ENCODE assay signal across 24 cellular contexts in genomic region chr15:100244796-100245495, GRCh38.
DNase-seq lines count a peak whose midpoint lies in the region; ATAC-seq, FAIRE-seq and TF ChIP-seq lines count a peak whose summit lies in the region.
"Had no signal": no experiment of that assay in that cellular context is flagged by ENCODE, and none has a peak within 500 bp of the region (broad histone marks: within the 10 kb centered on the region; RNA-seq: fewer than 3 reads in every experiment).

No MANE protein-coding gene starts in this region.

- H3K4me3 Mint-ChIP-seq in nephron progenitor cell = peak overlapping the region; percentile 34
- H3K4me3 Mint-ChIP-seq in type B pancreatic cell = peak overlapping the region; percentile 31
- H3K4me3 Mint-ChIP-seq: CD8-positive, alpha-beta memory T cell had no signal

- no peak overlapping the region for H3K14ac ChIP-seq in H1 (ENCODE audit: insufficient read length)

- H3K4me1 Mint-ChIP-seq in nephron progenitor cell (peaks cover 58% of the 10 kb centered on the region), type B pancreatic cell (ENCODE audit: unreplicated experiment) (peaks cover 8% of the 10 kb centered on the region)
- H3K4me1 Mint-ChIP-seq: CD8-positive, alpha-beta memory T cell had no signal

- 91% methylated on average over 10 of the region's 10 CpGs; no CpG with 5 or more reads in 1 of the 2 experiments for whole genome bisulfite sequencing in H1 (ENCODE audit: extremely low coverage in 1 of 2, insufficient coverage in 1 of 2, insufficient read length in 1 of 2, insufficient replicate concordance in 2 of 2, low coverage in 1 of 2, low lambda C conversion rate in 2 of 2, missing lambda C conversion rate in 1 of 2), 2 experiments

- no peak overlapping the region for H4K5ac ChIP-seq in H1 (ENCODE audit: insufficient read length, low read depth, low read length)

- no peaks in the 10 kb centered on the region for H3K79me2 ChIP-seq in H1 (ENCODE audit: control insufficient read depth in 1 of 2, insufficient read depth in 2 of 2, low read length in 2 of 2)

- H3K18ac ChIP-seq in H1 (ENCODE audit: extremely low read depth, low read length) = no peak overlapping the region

- no peak overlapping the region for H3K4ac ChIP-seq in H1 (replicated peaks; ENCODE audit: insufficient read length, low read depth, low read length)

- intact Hi-C loops in left cardiac atrium (cut with DNase I) = no loop called here

- H2BK12ac ChIP-seq in H1 (ENCODE audit: low read depth, low read length) = no peak overlapping the region; the same call in 1 of the 2 replicates

- ATAC-seq in left cardiac atrium (no peak), foreskin keratinocyte (no peak)

- H2AFZ ChIP-seq in H1 (ENCODE audit: low read length) = peak overlapping the region; percentile 6; the same call in 1 of the 2 replicates

- no peaks in the 10 kb centered on the region for H3K36me3 ChIP-seq in H1 (ENCODE audit: control insufficient read depth in 2 of 4, insufficient read depth in 4 of 4, low read length in 3 of 4)

- DNase-seq in activated effector memory CD4-positive, alpha-beta T cell treated with anti-CD3 and anti-CD28 coated beads, Interleukin-2, amount 50 U/mL, for 16 hours = peak; percentile 41
- DNase-seq in activated effector memory CD4-positive, alpha-beta T cell treated with Interleukin-2 at 50 U/mL for 16 hours = no peak
- DNase-seq in H1 (ENCODE audit: low read depth in 1 of 2, low spot score in 2 of 2) (no peak), nephron progenitor cell (peak; percentile 23), type B pancreatic cell (ENCODE audit: extremely low spot score, unreplicated experiment) (no peak), NCI-H2227 (lab: John Stamatoyannopoulos, UW; ENCODE audit: unreplicated experiment) (no peak), left cardiac atrium (no peak), foreskin keratinocyte (no peak)
- DNase-seq: ACHN; C1 segment of cervical spinal cord; CD8-positive, alpha-beta memory T cell; GDM1; GOT3; NCI-H1092 treated with DMSO at 0.1 percent for 48 hours; NCI-H1436 treated with DMSO at 0.1 percent for 48 hours; NCI-H1930; NCI-H2227 treated with DMSO at 0.1 percent for 48 hours; NCI-H510A treated with DMSO at 0.1 percent for 48 hours; NCI-H774; Right ventricle myocardium superior had no signal

- H2BK20ac ChIP-seq in H1 (ENCODE audit: low read length) = no peak overlapping the region

- no peak overlapping the region for H3K4me3 ChIP-seq in H1 (ENCODE audit: extremely low read depth in 1 of 4, insufficient read depth in 2 of 4, low read depth in 3 of 4, low read length in 4 of 4)

- H3K79me1 ChIP-seq in H1 (ENCODE audit: low read depth, low read length) = no peaks in the 10 kb centered on the region

- H2BK120ac ChIP-seq in H1 (replicated peaks; ENCODE audit: low read depth, low read length) = no peak overlapping the region

- H3K27me3 ChIP-seq in H1 (replicated peaks in 1 of 4; ENCODE audit: control insufficient read depth in 3 of 4, extremely low read depth in 1 of 4, insufficient read depth in 3 of 4, low read length in 3 of 4) (no peaks in the 10 kb centered on the region), foreskin keratinocyte (no peaks in the 10 kb centered on the region)

- TF ChIP-seq RAD21 in H1 (IDR thresholded peaks at IDR 0.05 in 1 of 2, conservative IDR thresholded peaks at IDR 0.05 in 1 of 2; ENCODE audit: low read depth in 2 of 2, low read length in 2 of 2) = no peak

- no peak overlapping the region for H2AK5ac ChIP-seq in H1 (ENCODE audit: low read depth, low read length)

- H3K4me1 ChIP-seq in H1 (replicated peaks in 1 of 4; ENCODE audit: control insufficient read depth in 3 of 4, insufficient read depth in 4 of 4, low read length in 3 of 4) (peaks cover 0 to 2% (median under 1%) of the 10 kb centered on the region in 4 experiments; a peak in 5 of 7 replicates), foreskin keratinocyte (no peaks in the 10 kb centered on the region)

- H3K27ac ChIP-seq in H1 (ENCODE audit: low read depth, low read length) (no peak overlapping the region), foreskin keratinocyte (no peak overlapping the region)
- H3K27ac ChIP-seq: 22Rv1, KMS-11 had no signal

- H3K9me3 ChIP-seq in H1 (ENCODE audit: insufficient read depth in 2 of 2, low read depth in 1 of 2, low read length in 1 of 2) = no peaks in the 10 kb centered on the region

- CTCF ChIA-PET in H1 (lab: Charles Lee; ENCODE audit: partially characterized antibody) = no interaction called here

- H3K23me2 ChIP-seq in H1 (ENCODE audit: low read depth, low read length) = no peaks in the 10 kb centered on the region

- H3K9ac ChIP-seq in H1 (replicated peaks in 1 of 4; ENCODE audit: extremely low read depth in 1 of 4, low read depth in 3 of 4, low read length in 3 of 4) = no peak overlapping the region
- H3K9ac ChIP-seq: KMS-11 had no signal

- H4K20me1 ChIP-seq in H1 (replicated peaks in 1 of 2; ENCODE audit: control insufficient read depth in 1 of 2, insufficient read depth in 2 of 2, low read length in 2 of 2) = no peaks in the 10 kb centered on the region

- no peak overlapping the region for H3K23ac ChIP-seq in H1 (ENCODE audit: insufficient read length)

- peaks cover 3% of the 10 kb centered on the region for H3K27me3 Mint-ChIP-seq in nephron progenitor cell (ENCODE audit: low read depth, poor library complexity)
- no peaks in the 10 kb centered on the region for H3K27me3 Mint-ChIP-seq in type B pancreatic cell

- H3K4me2 ChIP-seq in H1 (ENCODE audit: insufficient read depth in 1 of 2, low read depth in 2 of 2, low read length in 2 of 2) = no peak overlapping the region
- H3K4me2 ChIP-seq: KMS-11 had no signal

- H4K8ac ChIP-seq in H1 (ENCODE audit: extremely low read depth, insufficient read depth, low read length) = no peak overlapping the region

- FAIRE-seq in H1 (lab: Jason Lieb, UNC) = no peak
- FAIRE-seq: GM18507, RCC 7860 had no signal

- H3K36me3 Mint-ChIP-seq in nephron progenitor cell (ENCODE audit: low read depth) (peaks cover 6% of the 10 kb centered on the region), type B pancreatic cell (peaks cover 10% of the 10 kb centered on the region)

- TF ChIP-seq POLR2A in H1 (IDR thresholded peaks at IDR 0.05; ENCODE audit: control extremely low read depth in 1 of 2, low read depth in 2 of 2, low read length in 2 of 2) = no peak

- POLR2A ChIA-PET in H1 (lab: Charles Lee; ENCODE audit: partially characterized antibody) = no interaction called here

- H3K56ac ChIP-seq in H1 (replicated peaks; ENCODE audit: insufficient read length, low read depth, low read length) = no peak overlapping the region

- H3K27ac Mint-ChIP-seq in nephron progenitor cell (peak overlapping the region; percentile 57), type B pancreatic cell (peak overlapping the region; percentile 97)
- H3K27ac Mint-ChIP-seq: CD8-positive, alpha-beta memory T cell had no signal

- no peak overlapping the region for H2BK5ac ChIP-seq in H1 (ENCODE audit: low read depth, low read length)

- no peak for TF ChIP-seq EP300 in H1 (IDR thresholded peaks at IDR 0.05; ENCODE audit: borderline replicate concordance in 1 of 2, low read depth in 2 of 2, low read length in 2 of 2)

- H2BK15ac ChIP-seq in H1 (ENCODE audit: low read length) = peak overlapping the region; percentile 31; the same call in 1 of the 2 replicates

- TF ChIP-seq CTCF in H1 (IDR thresholded peaks at IDR 0.05; ENCODE audit: control extremely low read depth in 1 of 3, insufficient read depth in 1 of 3, low read depth in 1 of 3, low read length in 3 of 3) (no peak), nephron progenitor cell (IDR thresholded peaks at IDR 0.05) (no peak), type B pancreatic cell (conservative IDR thresholded peaks at IDR 0.05) (no peak), foreskin keratinocyte (conservative IDR thresholded peaks at IDR 0.05) (no peak)

- no peak overlapping the region for H4K91ac ChIP-seq in H1 (replicated peaks; ENCODE audit: insufficient read length, low read length)

- H3K9me3 Mint-ChIP-seq in nephron progenitor cell (peaks cover 19% of the 10 kb centered on the region), type B pancreatic cell (peaks cover 5% of the 10 kb centered on the region)
- H3K9me3 Mint-ChIP-seq: CD8-positive, alpha-beta memory T cell had no signal

TF ChIP-seq in H1, 55 proteins besides CTCF, POLR2A, EP300 and RAD21:
- TF ChIP-seq RNF2 (IDR thresholded peaks at IDR 0.05; ENCODE audit: borderline replicate concordance, low read depth, low read length, missing control alignments, poor library complexity, severe bottlenecking) (no peak), E2F6 (IDR thresholded peaks at IDR 0.05) (no peak), CBX5 (IDR thresholded peaks at IDR 0.05; ENCODE audit: low read depth, low read length) (no peak), JUN (IDR thresholded peaks at IDR 0.05; ENCODE audit: low read depth, low read length) (no peak), MAX (IDR thresholded peaks at IDR 0.05) (no peak)

Comparison
In these comparisons a context has a peak if more than half of its experiments do, and no peak if none do; other contexts are left out.
1. DNase-seq: peak in activated effector memory CD4-positive, alpha-beta T cell treated with anti-CD3 and anti-CD28 coated beads, Interleukin-2, amount 50 U/mL, for 16 hours (single experiment) and nephron progenitor cell (single experiment); none in activated effector memory CD4-positive, alpha-beta T cell treated with Interleukin-2 at 50 U/mL for 16 hours (single experiment), H1 (0 of 2), type B pancreatic cell (single experiment), NCI-H2227 (single experiment), left cardiac atrium (single experiment) and foreskin keratinocyte (0 of 2).